Comparison of ENCODE assay signal across 8 cellular contexts in the genomic region with DNA sequence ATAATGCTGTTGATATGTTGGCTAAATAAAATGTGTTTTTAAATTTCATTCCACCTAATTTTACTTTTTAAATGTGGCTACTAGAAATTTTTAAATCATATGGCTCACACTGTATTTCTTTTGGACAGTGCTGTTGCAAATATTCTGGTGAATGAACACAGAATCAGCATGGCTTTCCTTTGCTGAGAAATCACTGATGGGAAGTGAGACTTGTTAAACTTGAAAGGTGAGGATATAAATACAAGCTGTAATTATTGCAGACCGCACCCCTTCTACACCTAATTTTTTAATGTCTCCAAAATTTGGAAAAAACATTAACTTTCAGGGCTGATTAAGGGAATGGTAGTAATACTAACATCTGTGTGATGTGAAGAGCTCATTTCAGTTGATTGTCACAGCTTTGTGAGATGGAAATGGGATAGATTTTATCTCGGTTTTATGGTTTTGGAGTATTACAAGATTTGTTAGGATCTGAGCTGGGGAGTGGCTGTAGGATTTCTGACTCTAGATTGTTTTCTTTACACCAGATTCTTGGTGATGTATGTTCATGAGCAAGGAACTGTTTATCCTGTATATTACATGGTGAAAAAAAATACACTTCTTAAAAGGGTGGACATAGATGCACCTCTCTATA. TPM values are rescaled to one million over a fixed set of nuclear protein-coding genes. Genes with fewer than 3 reads are reported as not detected.
DNase-seq lines count a peak whose midpoint lies in the region; ATAC-seq, FAIRE-seq and TF ChIP-seq lines count a peak whose summit lies in the region.

No MANE protein-coding gene starts in this region.

- no peak for ATAC-seq in GM12878
- ATAC-seq in mucosa of descending colon, result no peak
- ATAC-seq in HG03108 (IDR thresholded peaks at IDR 0.05; ENCODE audit: unreplicated experiment), result no peak
- no peak for ATAC-seq in HG02885 (IDR thresholded peaks at IDR 0.05; ENCODE audit: poor library complexity, unreplicated experiment)

- intact Hi-C loops in GM12878 (cut with micrococcal nuclease; ENCODE audit: unreplicated experiment), result loop anchor here (2.0 to 5.0 kb wide), 6 partner anchors 73 to 549 kb away; a partner anchor contains a TSS
- intact Hi-C loops in mucosa of descending colon (cut with DNase I, micrococcal nuclease), result no loop called here

- in situ Hi-C loops in GM12878 (cut with MboI), result no loop called here

- SMC1A ChIA-PET in GM12878 (lab: Charles Lee; ENCODE audit: uncharacterized antibody, unreplicated experiment), result interaction anchor here (0.6 to 2.0 kb wide), 16 partner anchors 10 to 646 kb away, joined by 3 to 19 read pairs (median 4); a partner anchor contains a TSS

- H3K9me3 ChIP-seq in GM12878 (replicated peaks; ENCODE audit: control insufficient read depth, insufficient read depth, low read length), result peaks cover 2% of the 10 kb centered on the region; the same call in 2 of the 3 replicates
- no peaks in the 10 kb centered on the region for H3K9me3 ChIP-seq in mucosa of descending colon

- H3K79me2 ChIP-seq in ACC112 (ENCODE audit: control insufficient read depth, insufficient read depth, low read length, unreplicated experiment), result peaks cover 55% of the 10 kb centered on the region
- H3K79me2 ChIP-seq in GM12878 (ENCODE audit: control insufficient read depth, insufficient read depth, low read length), result peaks cover 61% of the 10 kb centered on the region

- no peak for TF ChIP-seq EP300 in GM12878 (IDR thresholded peaks at IDR 0.05; ENCODE audit: borderline replicate concordance in 1 of 2, control insufficient read depth in 1 of 2, low read depth in 2 of 2, low read length in 2 of 2)

- no peaks in the 10 kb centered on the region for H4K20me1 ChIP-seq in GM12878 (ENCODE audit: control insufficient read depth, insufficient read depth)

- no peak for TF ChIP-seq POLR2A in GM12878 (IDR thresholded peaks at IDR 0.05; ENCODE audit: low read depth, low read length)

- peak overlapping the region; percentile 93 for H3K9ac ChIP-seq in GM12878 (ENCODE audit: control insufficient read depth, insufficient read depth, low read length)

- 0% methylated on average over 2 of the region's 2 CpGs for WGBS in GM12878 (ENCODE audit: insufficient coverage, insufficient replicate concordance, low lambda C conversion rate, missing lambda C conversion rate)

- no peaks in the 10 kb centered on the region for H3K27me3 ChIP-seq in ACC112 (ENCODE audit: insufficient read depth, low read length)
- no peaks in the 10 kb centered on the region for H3K27me3 ChIP-seq in GM12878 (replicated peaks in 1 of 2; ENCODE audit: control insufficient read depth in 2 of 2, insufficient read depth in 2 of 2, low read length in 1 of 2)

- H2AFZ ChIP-seq in ACC112 (ENCODE audit: low read length, unreplicated experiment) (no peak overlapping the region), GM12878 (ENCODE audit: control insufficient read depth, low read depth, low read length) (no peak overlapping the region)

- H3K36me3 ChIP-seq in ACC112 (ENCODE audit: insufficient read depth, low read length) (peaks cover 26% of the 10 kb centered on the region), GM12878 (ENCODE audit: control insufficient read depth in 2 of 2, insufficient read depth in 2 of 2, low read length in 1 of 2) (peaks cover 0 to 6% of the 10 kb centered on the region in 2 experiments; a peak in 2 of 4 replicates), mucosa of descending colon (ENCODE audit: low read depth) (no peaks in the 10 kb centered on the region)

- H3K27ac ChIP-seq in ACC112 (ENCODE audit: low read depth, low read length) (no peak overlapping the region), GM12878 (ENCODE audit: control insufficient read depth, insufficient read depth) (peak overlapping the region; percentile 99)

- POLR2A ChIA-PET in GM12878 (lab: Charles Lee), result interaction anchor here (1.1 to 2.7 kb wide), 5 partner anchors 68 to 558 kb away, joined by 3 to 15 read pairs (median 3); a partner anchor contains a TSS

- no TSS peak for BruUV-seq in GM12878 (replicated peaks; lab: Mats Ljungman, UMichigan)

- no peak for TF ChIP-seq CTCF in HFF-Myc (IDR thresholded peaks at IDR 0.05; ENCODE audit: low read depth, low read length, missing control alignments)
- no peak for TF ChIP-seq CTCF in GM12878 (IDR thresholded peaks at IDR 0.05 in 2 of 3, conservative IDR thresholded peaks at IDR 0.05 in 1 of 3; ENCODE audit: control insufficient read depth in 2 of 3, extremely low read depth in 1 of 3, insufficient read depth in 1 of 3, low read depth in 3 of 3, low read length in 3 of 3)
- no peak for TF ChIP-seq CTCF in mucosa of descending colon (IDR thresholded peaks at IDR 0.05)

- no peak for TF ChIP-seq RAD21 in GM12878 (IDR thresholded peaks at IDR 0.05; ENCODE audit: insufficient read depth, low read depth, low read length)

- peaks cover 30% of the 10 kb centered on the region for H3K4me1 ChIP-seq in ACC112 (ENCODE audit: control insufficient read depth, insufficient read depth, low read length, unreplicated experiment)
- peaks cover 14% of the 10 kb centered on the region for H3K4me1 ChIP-seq in GM12878 (ENCODE audit: control insufficient read depth, insufficient read depth, low read length)
- peaks cover 18% of the 10 kb centered on the region for H3K4me1 ChIP-seq in mucosa of descending colon (ENCODE audit: low read depth)

- peak overlapping the region; percentile 85 for H3K4me2 ChIP-seq in GM12878 (ENCODE audit: control insufficient read depth, insufficient read depth)

- H3K4me3 ChIP-seq in ACC112 (ENCODE audit: low read depth, low read length), result peak overlapping the region; percentile 91
- H3K4me3 ChIP-seq in HFF-Myc (replicated peaks; ENCODE audit: low read depth, low read length), result peak overlapping the region; percentile 81
- peak overlapping the region; percentile 89 for H3K4me3 ChIP-seq in GM12878
- peak overlapping the region; percentile 63 for H3K4me3 ChIP-seq in mucosa of descending colon

- RAD21 ChIA-PET in GM12878 (lab: Charles Lee; ENCODE audit: unreplicated experiment), result interaction anchor here (0.9 to 2.8 kb wide), 13 partner anchors 73 to 728 kb away, joined by 3 to 22 read pairs (median 3); a partner anchor contains a TSS

- FAIRE-seq in GM12878 (lab: Jason Lieb, UNC), result no peak

- CTCF ChIA-PET in GM12878 (lab: Yijun Ruan, JAX), result interaction anchor here (0.8 to 1.5 kb wide), 6 partner anchors 27 to 465 kb away, joined by 3 to 5 read pairs (median 3); no protein-coding TSS in a partner anchor

- no peak for DNase-seq in HFF-Myc (ENCODE audit: extremely low read depth, low read depth)
- DNase-seq in GM12878 (ENCODE audit: low read depth, low spot score), result no peak
- DNase-seq in mucosa of descending colon, result no peak
- no peak for DNase-seq in NCI-H446 (lab: John Stamatoyannopoulos, UW)
- DNase-seq in HK-2 (ENCODE audit: unreplicated experiment), result no peak

TF ChIP-seq in GM12878, 131 proteins besides CTCF, POLR2A, EP300 and RAD21 (continues in another document):
- TF ChIP-seq NFIC (IDR thresholded peaks at IDR 0.05; ENCODE audit: low read depth, low read length) (0 out of 2 replicates have a peak, but pooled peaks have one; percentile 15), STAT3 (IDR thresholded peaks at IDR 0.05; ENCODE audit: low read depth, low read length) (no peak), MTA2 (IDR thresholded peaks at IDR 0.05; ENCODE audit: low read depth) (0 out of 2 replicates have a peak, but pooled peaks have one; percentile 24)

RNA-seq across cellular contexts. Expression of a gene that starts 1.3 kb away (rescaled TPM):
- 430 and 456 TPM in 2 replicates for total RNA-seq in GM12878 (2013; cell fraction: nucleolus; rRNA removed)
- total RNA-seq in GM12878 (2014; rRNA removed) (59.7 and 66.3 TPM in 2 replicates), GM12878 (2014; rRNA removed; fragmentation: Illumina TruSeq; extraction: Trizol) (57.4 and 60.5 TPM in 2 replicates), GM12878 (2021) (54.7 and 56.8 TPM in 2 replicates), mucosa of descending colon (10 to 100 TPM; 21.2 to 26.8 (median 25.5) TPM)
- 34.6 TPM for polyA plus RNA-seq in GM12878 (2011; ENCODE audit: low read depth)
- polyA plus RNA-seq in GM12878 (2011; rRNA removed) (94.9 and 153 TPM in 2 replicates), GM12878 (2014; fragmentation: Illumina TruSeq; extraction: Trizol) (41.7 and 59.1 TPM in 2 replicates), GM12878 (2014; fragmentation: Nextera tagmentation; extraction: Ambion mirVana) (10 to 100 TPM; 13.1 to 18.7 TPM), GM12878 (2014; rRNA removed) (32.6 and 44.7 TPM in 2 replicates), GM12878 (2016; fragmentation: Nextera tagmentation; extraction: Ambion mirVana) (10 to 100 TPM; 52.5 to 55.8 TPM)
- polyA plus RNA-seq in GM12878 (2011; cell fraction: cytosol; rRNA removed), result 40.6 and 45.4 TPM in 2 replicates
- polyA plus RNA-seq in GM12878 (2011; cell fraction: nucleus; rRNA removed), result 67.2 and 74.7 TPM in 2 replicates
- 31.3 and 46.9 TPM in 2 replicates for polyA plus RNA-seq in GM12878 (2012)
- polyA minus RNA-seq in GM12878 (2011; rRNA and poly(A)+ RNA removed), result 121 and 193 TPM in 2 replicates
- 36.8 and 39.8 TPM in 2 replicates for polyA minus RNA-seq in GM12878 (2011; cell fraction: cytosol; rRNA and poly(A)+ RNA removed)
- 174 and 202 TPM in 2 replicates for polyA minus RNA-seq in GM12878 (2011; cell fraction: nucleus; rRNA and poly(A)+ RNA removed)

RNA-seq across cellular contexts. Expression of a gene that starts 32.3 kb away (rescaled TPM):
- total RNA-seq in GM12878 (2013; cell fraction: nucleolus; rRNA removed), result 0.56 and 0.67 TPM in 2 replicates
- total RNA-seq in GM12878 (2014; rRNA removed) (not detected in 2 replicates), GM12878 (2014; rRNA removed; fragmentation: Illumina TruSeq; extraction: Trizol) (0.05 TPM in 1 of 2 replicates, not detected in the other), GM12878 (2021) (not detected in 2 replicates), mucosa of descending colon (10 to 100 TPM in 1 of 3 donors, 1 to 10 TPM in 2; 2.9 to 19.0 (median 4.1) TPM)
- polyA plus RNA-seq in GM12878 (2011; ENCODE audit: low read depth), result not detected
- polyA plus RNA-seq in GM12878 (2011; rRNA removed) (0.05 and 0.06 TPM in 2 replicates), GM12878 (2014; fragmentation: Illumina TruSeq; extraction: Trizol) (not detected in 2 replicates), GM12878 (2014; fragmentation: Nextera tagmentation; extraction: Ambion mirVana) (not detected), GM12878 (2014; rRNA removed) (0.22 TPM in 1 of 2 replicates, not detected in the other), GM12878 (2016; fragmentation: Nextera tagmentation; extraction: Ambion mirVana) (not detected)
- 0.03 and 0.05 TPM in 2 replicates for polyA plus RNA-seq in GM12878 (2011; cell fraction: cytosol; rRNA removed)
- 0.36 and 0.41 TPM in 2 replicates for polyA plus RNA-seq in GM12878 (2011; cell fraction: nucleus; rRNA removed)
- 0.06 and 0.08 TPM in 2 replicates for polyA plus RNA-seq in GM12878 (2012)
- 0.15 TPM in 2 replicates for polyA minus RNA-seq in GM12878 (2011; rRNA and poly(A)+ RNA removed)
- not detected in 2 replicates for polyA minus RNA-seq in GM12878 (2011; cell fraction: cytosol; rRNA and poly(A)+ RNA removed)
- polyA minus RNA-seq in GM12878 (2011; cell fraction: nucleus; rRNA and poly(A)+ RNA removed), result 0.24 and 0.38 TPM in 2 replicates
